28 cellular contexts compared by ENCODE assay signal in genomic region chr18:66342577-66342976, GRCh38.
"Had no signal": no experiment of that assay in that cellular context is flagged by ENCODE, and none has a peak within 500 bp of the region (broad histone marks: within the 10 kb centered on the region; RNA-seq: fewer than 3 reads in every experiment).

No MANE protein-coding gene starts in this region.

- H3K9me3 ChIP-seq: adrenal gland, body of pancreas, breast epithelium, SJCRH30 had no signal

- H3K36me3 ChIP-seq: adrenal gland, breast epithelium, SJCRH30 had no signal

- H3K4me1 ChIP-seq: adrenal gland, body of pancreas, breast epithelium, SJCRH30 had no signal

- H3K27me3 ChIP-seq: adrenal gland, body of pancreas, breast epithelium, SJCRH30 had no signal

- H3K27ac ChIP-seq: adrenal gland, body of pancreas, breast epithelium, SJCRH30, SK-N-MC had no signal

- DNase-seq: activated B cell treated with CpG ODN at 0.5 μM for 24 hours; activated CD4-positive, alpha-beta memory T cell treated with anti-CD3 and anti-CD28 coated beads for 36 hours; activated CD4-positive, alpha-beta T cell treated with anti-CD3 and anti-CD28 coated beads for 4 hours; activated CD4-positive, alpha-beta T cell treated with anti-CD3 and anti-CD28 coated beads, Interleukin-2, amount 50 U/mL, for 1 hour; activated CD4-positive, CD25-positive, alpha-beta regulatory T cell treated with anti-CD3 and anti-CD28 coated beads, Interleukin-2, amount 50 U/mL, for 72 hours; activated CD8-positive, alpha-beta memory T cell treated with anti-CD3 and anti-CD28 coated beads, Interleukin-2, amount 50 U/mL, for 4 hours; activated gamma-delta T cell treated with Interleukin-2 at 50 U/mL for 16 hours; activated naive CD4-positive, alpha-beta T cell treated with anti-CD3 and anti-CD28 coated beads for 36 hours; activated T-cell treated with anti-CD3 and anti-CD28 coated beads for 4 hours; activated T-cell treated with anti-CD3 and anti-CD28 coated beads, Interleukin-2, amount 50 U/mL, for 4 hours; adrenal gland; body of pancreas; NCI-H1092 treated with DMSO at 0.1 percent for 48 hours; NCI-H1417; NCI-H146; NCI-H187 treated with DMSO at 0.1 percent for 48 hours; NCI-H2081; NCI-H2171 treated with DMSO at 0.1 percent for 48 hours; NCI-H226; NCI-H446 treated with DMSO at 0.1 percent for 48 hours; NK-92 treated with Interleukin-12 subunit alpha and Interleukin-12 subunit beta, amount 100 ng/mL, for 24 hours; SHP77; SJCRH30 had no signal

- FAIRE-seq: astrocyte, TTC549 had no signal

- H3K4me3 ChIP-seq: adrenal gland, body of pancreas, breast epithelium, SJCRH30, SK-N-MC had no signal

- ATAC-seq: activated naive CD4-positive, alpha-beta T cell treated with anti-CD3 and anti-CD28 coated beads, Interleukin-2, amount 50 U/mL, for 72 hours; activated T-cell treated with anti-CD3 and anti-CD28 coated beads, Interleukin-2, amount 50 U/mL, for 4 hours; body of pancreas had no signal
